In genomic region chr9:137254624-137255447, GRCh38 we compare ENCODE assay signal across 1 cellular context.
TF ChIP-seq lines count a peak whose summit lies in the region.

Gene NELFB (plus strand): TSS chr9:137255327.

TF ChIP-seq in K562, 482 proteins besides CTCF, POLR2A, EP300 and RAD21 (continued from another document and continues in another):
- TF ChIP-seq CHD7 (IDR thresholded peaks at IDR 0.05; ENCODE audit: low read depth, low read length), result no peak
- no peak for TF ChIP-seq THRAP3 (IDR thresholded peaks at IDR 0.05; ENCODE audit: borderline replicate concordance)
- no peak for TF ChIP-seq ZNF316 (IDR thresholded peaks at IDR 0.05)
- TF ChIP-seq ZNF175 (CRISPR knock-in tag; IDR thresholded peaks at IDR 0.05; ENCODE audit: low read depth), result peak; percentile 73; the same call in 1 of the 2 replicates
- peak in 1 of 2 experiments; percentile 39; a peak in 1 of 4 replicates for TF ChIP-seq ZMIZ1 (IDR thresholded peaks at IDR 0.05; ENCODE audit: low read depth in 2 of 2, low read length in 2 of 2)
- TF ChIP-seq GTF2E2 (tag; IDR thresholded peaks at IDR 0.05), result peak; percentile 56; the same call in 1 of the 2 replicates
- TF ChIP-seq ZNF655 (CRISPR knock-in tag; IDR thresholded peaks at IDR 0.05), result no peak
- no peak for TF ChIP-seq ZNF280B (CRISPR knock-in tag; IDR thresholded peaks at IDR 0.05)
- no peak for TF ChIP-seq FOSL1 (tag; conservative IDR thresholded peaks at IDR 0.05)
- TF ChIP-seq KLF16 (IDR thresholded peaks at IDR 0.05), result no peak
- TF ChIP-seq ZNF274 (IDR thresholded peaks at IDR 0.05; ENCODE audit: borderline replicate concordance, low read depth, low read length), result no peak
- TF ChIP-seq ZNF174 (CRISPR knock-in tag; IDR thresholded peaks at IDR 0.05), result no peak
- TF ChIP-seq POLR2B (IDR thresholded peaks at IDR 0.05; ENCODE audit: low read depth, partially characterized antibody), result peak; percentile 81
- peak; percentile 37; the same call in 1 of the 2 replicates for TF ChIP-seq SPI1 (IDR thresholded peaks at IDR 0.05; ENCODE audit: borderline replicate concordance, low read depth, low read length)
- TF ChIP-seq NUFIP1 (IDR thresholded peaks at IDR 0.05; ENCODE audit: partially characterized antibody), result no peak
- TF ChIP-seq MAX (CRISPR knock-in tag; IDR thresholded peaks at IDR 0.05), result peak; percentile 24; the same call in 1 of the 2 replicates
- TF ChIP-seq MIER1 (IDR thresholded peaks at IDR 0.05; ENCODE audit: low read depth), result no peak
- no peak for TF ChIP-seq HDAC3 (IDR thresholded peaks at IDR 0.05; ENCODE audit: borderline replicate concordance, partially characterized antibody)
- no peak for TF ChIP-seq DIDO1 (tag; IDR thresholded peaks at IDR 0.05; ENCODE audit: low read depth)
- TF ChIP-seq ZNF778 (CRISPR knock-in tag; IDR thresholded peaks at IDR 0.05), result no peak
- no peak for TF ChIP-seq MXD1 (CRISPR knock-in tag; IDR thresholded peaks at IDR 0.05; ENCODE audit: borderline replicate concordance, poor library complexity, severe bottlenecking)
- TF ChIP-seq E2F3 (CRISPR knock-in tag; IDR thresholded peaks at IDR 0.05), result 0 out of 2 replicates have a peak, but pooled peaks have one; percentile 38
- TF ChIP-seq KLF10 (CRISPR knock-in tag; IDR thresholded peaks at IDR 0.05), result no peak
- no peak for TF ChIP-seq CBX8 (IDR thresholded peaks at IDR 0.05; ENCODE audit: borderline replicate concordance, extremely low read depth, low read depth, low read length, poor library complexity, severe bottlenecking)
- no peak for TF ChIP-seq FOXJ2 (tag; IDR thresholded peaks at IDR 0.05)
- peak; percentile 18 for TF ChIP-seq FUS (optimal IDR thresholded peaks at IDR 0.05; ENCODE audit: low read depth, low read length)
- TF ChIP-seq ZKSCAN1 (IDR thresholded peaks at IDR 0.05; ENCODE audit: low read depth, low read length), result 0 out of 2 replicates have a peak, but pooled peaks have one; percentile 17
- TF ChIP-seq NFE2 (IDR thresholded peaks at IDR 0.05; ENCODE audit: low read depth), result no peak
- TF ChIP-seq GABPB1 (CRISPR knock-in tag; IDR thresholded peaks at IDR 0.05), result peak; percentile 93
- no peak for TF ChIP-seq BRF2 (IDR thresholded peaks at IDR 0.05; ENCODE audit: borderline replicate concordance, insufficient read depth, insufficient read length)
- TF ChIP-seq NR2F6 (CRISPR knock-in tag; IDR thresholded peaks at IDR 0.05), result no peak
- no peak for TF ChIP-seq E2F5 (CRISPR knock-in tag; IDR thresholded peaks at IDR 0.05)
- TF ChIP-seq HBP1 (CRISPR knock-in tag; IDR thresholded peaks at IDR 0.05), result no peak
- TF ChIP-seq HOXB6 (CRISPR knock-in tag; IDR thresholded peaks at IDR 0.05; ENCODE audit: borderline replicate concordance), result no peak
- no peak for TF ChIP-seq NR0B1 (IDR thresholded peaks at IDR 0.05; ENCODE audit: partially characterized antibody)
